8 cellular contexts compared by ENCODE assay signal in the genomic region with DNA sequence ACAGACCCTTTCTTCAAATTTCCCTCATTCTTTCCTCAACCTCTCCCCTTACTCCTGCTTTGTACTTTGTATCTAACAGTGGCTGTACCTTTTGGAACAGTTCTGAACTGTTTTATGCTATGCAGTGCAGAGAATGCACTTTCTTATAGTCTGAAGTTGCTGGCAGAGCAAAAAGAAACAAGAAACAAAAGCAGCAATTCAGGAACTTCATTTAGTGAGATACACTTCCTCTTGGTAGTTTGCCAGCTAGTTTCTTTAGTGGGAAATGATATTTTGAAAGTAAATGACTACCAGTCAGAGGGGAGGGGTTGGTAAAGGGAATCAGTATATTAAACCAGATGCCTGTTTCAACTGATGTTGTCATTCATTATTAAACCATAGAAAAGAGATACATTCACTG. TPM values are rescaled to one million over a fixed set of nuclear protein-coding genes. Genes with fewer than 3 reads are reported as not detected.
DNase-seq lines count a peak whose midpoint lies in the region; ATAC-seq and TF ChIP-seq lines count a peak whose summit lies in the region.

No MANE protein-coding gene starts in this region.

- peaks cover 5% of the 10 kb centered on the region for H3K36me3 Mint-ChIP-seq in MCF 10A (ENCODE audit: insufficient read depth, unreplicated experiment)

- POLR2A ChIA-PET in MCF 10A (lab: Yijun Ruan, JAX) = interaction anchor here (2.2 kb wide), 1 partner anchor 13 kb away, joined by 14 read pairs; no protein-coding TSS in a partner anchor

- TF ChIP-seq CTCF in GM10266 (IDR thresholded peaks at IDR 0.05; ENCODE audit: control insufficient read depth, insufficient read depth, low read depth, missing control alignments) (no peak), MCF 10A (IDR thresholded peaks at IDR 0.05; ENCODE audit: unreplicated experiment) (no peak)

- no TSS peak for BruUV-seq in MCF 10A (replicated peaks; lab: Mats Ljungman, UMichigan)

- H3K27ac Mint-ChIP-seq in MCF 10A (ENCODE audit: low read depth, unreplicated experiment) = peak overlapping the region; percentile 2

- peaks cover 6% of the 10 kb centered on the region for H3K4me1 Mint-ChIP-seq in MCF 10A (ENCODE audit: insufficient read depth, unreplicated experiment)

- peak; percentile 34 for DNase-seq in GM10266 (ENCODE audit: extremely low spot score)
- peak; percentile 54 for DNase-seq in NCI-H1436 treated with DMSO at 0.1 percent for 48 hours (lab: John Stamatoyannopoulos, UW)
- DNase-seq in MCF 10A (ENCODE audit: unreplicated experiment) = peak; percentile 42
- DNase-seq in lung microvascular endothelial cell (ENCODE audit: low read depth in 2 of 2) = peak; percentile 51 to 80
- DNase-seq in middle frontal gyrus (ENCODE audit: extremely low spot score, low spot score) = no peak
- no peak for DNase-seq in activated CD4-positive, alpha-beta T cell treated with anti-CD3 and anti-CD28 coated beads, Interleukin-2, amount 50 U/mL, for 1 hour
- no peak for DNase-seq in mesenteric fat pad (ENCODE audit: low spot score)

- CTCF ChIA-PET in MCF 10A (lab: Yijun Ruan, JAX) = no interaction called here

- no peaks in the 10 kb centered on the region for H3K9me3 Mint-ChIP-seq in MCF 10A (ENCODE audit: unreplicated experiment)

- intact Hi-C loops in MCF 10A (cut with micrococcal nuclease) = no loop called here

- H3K27me3 Mint-ChIP-seq in MCF 10A (ENCODE audit: insufficient read depth, unreplicated experiment) = no peaks in the 10 kb centered on the region

- peak; percentile 75 for ATAC-seq in GM21717 (IDR thresholded peaks at IDR 0.05; ENCODE audit: unreplicated experiment)

- no peak overlapping the region for H3K4me3 Mint-ChIP-seq in MCF 10A (ENCODE audit: unreplicated experiment)

RNA-seq across cellular contexts. Expression of gene CHD2, which starts 55.0 kb away (rescaled TPM):
- 129 and 148 TPM in 2 replicates for total RNA-seq in MCF 10A (2022)
- 39.7 and 51.2 TPM in 2 replicates for total RNA-seq in lung microvascular endothelial cell
- total RNA-seq in mesenteric fat pad = 90.9 TPM

Comparison
In these comparisons a context has a peak if more than half of its experiments do, and no peak if none do; other contexts are left out.
1. DNase-seq: peak in GM10266 (single experiment), NCI-H1436 treated with DMSO at 0.1 percent for 48 hours (single experiment), MCF 10A (single experiment) and lung microvascular endothelial cell (2 of 2); none in middle frontal gyrus (single experiment), activated CD4-positive, alpha-beta T cell treated with anti-CD3 and anti-CD28 coated beads, Interleukin-2, amount 50 U/mL, for 1 hour (single experiment) and mesenteric fat pad (single experiment).